Comparison of ENCODE assay signal across 5 cellular contexts in genomic region chr17:8122923-8123694, GRCh38. TPM values are rescaled to one million over a fixed set of nuclear protein-coding genes. Genes with fewer than 3 reads are reported as not detected.
DNase-seq lines count a peak whose midpoint lies in the region; ATAC-seq lines count a peak whose summit lies in the region.

No MANE protein-coding gene starts in this region.

- DNase-seq in LHCN-M2 (ENCODE audit: low read depth) (peak; percentile 33), naive B cell (no peak), NCI-H1436 (lab: John Stamatoyannopoulos, UW) (no peak), iPS-NIHi11 (ENCODE audit: low spot score) (no peak)
- peak; percentile 57 for DNase-seq in activated naive CD8-positive, alpha-beta T cell treated with anti-CD3 and anti-CD28 coated beads, Interleukin-2, amount 50 U/mL, for 24 hours

- peak overlapping the region; percentile 63 for H3K27ac Mint-ChIP-seq in activated naive CD8-positive, alpha-beta T cell treated with anti-CD3 and anti-CD28 coated beads, Interleukin-2, amount 50 U/mL, for 24 hours
- H3K27ac Mint-ChIP-seq in naive B cell: peak overlapping the region in 5 of 6 donors; percentile 53 to 93 (median 77)

- ATAC-seq in activated naive CD8-positive, alpha-beta T cell treated with anti-CD3 and anti-CD28 coated beads, Interleukin-2, amount 50 U/mL, for 24 hours: no peak
- ATAC-seq in naive B cell (ENCODE audit: low read depth in 2 of 2): no peak

- H3K4me3 Mint-ChIP-seq in activated naive CD8-positive, alpha-beta T cell treated with anti-CD3 and anti-CD28 coated beads, Interleukin-2, amount 50 U/mL, for 24 hours: peak overlapping the region; percentile 93
- H3K4me3 Mint-ChIP-seq in naive B cell: peak overlapping the region; percentile 83 to 98 (median 95)

- peaks cover 3% of the 10 kb centered on the region for H3K9me3 Mint-ChIP-seq in activated naive CD8-positive, alpha-beta T cell treated with anti-CD3 and anti-CD28 coated beads, Interleukin-2, amount 50 U/mL, for 24 hours
- H3K9me3 Mint-ChIP-seq in naive B cell: peaks cover 0 to 11% (median 2%) of the 10 kb centered on the region in 7 donors

- peaks cover 17% of the 10 kb centered on the region for H3K36me3 Mint-ChIP-seq in activated naive CD8-positive, alpha-beta T cell treated with anti-CD3 and anti-CD28 coated beads, Interleukin-2, amount 50 U/mL, for 24 hours (ENCODE audit: low read depth)
- H3K36me3 Mint-ChIP-seq in naive B cell: no peaks in the 10 kb centered on the region

- H3K27me3 Mint-ChIP-seq in activated naive CD8-positive, alpha-beta T cell treated with anti-CD3 and anti-CD28 coated beads, Interleukin-2, amount 50 U/mL, for 24 hours: peaks cover 57% of the 10 kb centered on the region
- H3K27me3 Mint-ChIP-seq in naive B cell: peaks cover 35 to 64% (median 49%) of the 10 kb centered on the region in 3 donors

- peaks cover 78% of the 10 kb centered on the region for H3K4me1 Mint-ChIP-seq in activated naive CD8-positive, alpha-beta T cell treated with anti-CD3 and anti-CD28 coated beads, Interleukin-2, amount 50 U/mL, for 24 hours
- H3K4me1 Mint-ChIP-seq in naive B cell: peaks cover 75 to 83% (median 83%) of the 10 kb centered on the region in 3 donors

RNA-seq across cellular contexts. Expression of gene HES7, which starts 0.8 kb away (rescaled TPM):
- 0.06 and 0.34 TPM in 2 replicates for total RNA-seq in LHCN-M2 (2014; rRNA removed)
- 0.29 TPM for polyA plus RNA-seq in LHCN-M2 (2012)
- not detected for polyA plus RNA-seq in naive B cell (ENCODE audit: low read depth in 6 of 6)

RNA-seq across cellular contexts. Expression of gene ALOXE3, which starts 4.8 kb away (rescaled TPM):
- total RNA-seq in LHCN-M2 (2014; rRNA removed): not detected in 2 replicates
- polyA plus RNA-seq in LHCN-M2 (2012): 0.09 TPM
- polyA plus RNA-seq in naive B cell (ENCODE audit: low read depth in 6 of 6): not detected

RNA-seq across cellular contexts. Expression of gene PER1, which starts 29.1 kb away (rescaled TPM):
- total RNA-seq in LHCN-M2 (2014; rRNA removed): 12.6 and 18.2 TPM in 2 replicates
- 13.0 TPM for polyA plus RNA-seq in LHCN-M2 (2012)
- 10 to 100 TPM in 5 of 6 donors, 1 to 10 TPM in 1; 4.5 to 20.9 (median 13.5) TPM for polyA plus RNA-seq in naive B cell (ENCODE audit: low read depth in 6 of 6)

RNA-seq across cellular contexts. Expression of gene ALOX12B, which starts 35.6 kb away (rescaled TPM):
- total RNA-seq in LHCN-M2 (2014; rRNA removed): 0.06 TPM in 1 of 2 replicates, not detected in the other
- polyA plus RNA-seq in LHCN-M2 (2012): not detected
- polyA plus RNA-seq in naive B cell (ENCODE audit: low read depth in 6 of 6): 1 to 10 TPM in 2 of 6 donors, under 1 TPM in 2, not detected in 2; 0.45 to 2.4 (median 1.1) TPM

RNA-seq across cellular contexts. Expression of gene VAMP2, which starts 39.6 kb away (rescaled TPM):
- total RNA-seq in LHCN-M2 (2014; rRNA removed): 3.8 and 4.6 TPM in 2 replicates
- 41.7 TPM for polyA plus RNA-seq in LHCN-M2 (2012)
- polyA plus RNA-seq in naive B cell (ENCODE audit: low read depth in 6 of 6): 10 to 100 TPM; 37.8 to 89.1 (median 65.9) TPM

Comparison
In these comparisons a context has a peak if more than half of its experiments do, and no peak if none do; other contexts are left out.
1. DNase-seq: peak in LHCN-M2 (single experiment) and activated naive CD8-positive, alpha-beta T cell treated with anti-CD3 and anti-CD28 coated beads, Interleukin-2, amount 50 U/mL, for 24 hours (single experiment); none in naive B cell (single experiment), NCI-H1436 (single experiment) and iPS-NIHi11 (single experiment).